In the genomic region with DNA sequence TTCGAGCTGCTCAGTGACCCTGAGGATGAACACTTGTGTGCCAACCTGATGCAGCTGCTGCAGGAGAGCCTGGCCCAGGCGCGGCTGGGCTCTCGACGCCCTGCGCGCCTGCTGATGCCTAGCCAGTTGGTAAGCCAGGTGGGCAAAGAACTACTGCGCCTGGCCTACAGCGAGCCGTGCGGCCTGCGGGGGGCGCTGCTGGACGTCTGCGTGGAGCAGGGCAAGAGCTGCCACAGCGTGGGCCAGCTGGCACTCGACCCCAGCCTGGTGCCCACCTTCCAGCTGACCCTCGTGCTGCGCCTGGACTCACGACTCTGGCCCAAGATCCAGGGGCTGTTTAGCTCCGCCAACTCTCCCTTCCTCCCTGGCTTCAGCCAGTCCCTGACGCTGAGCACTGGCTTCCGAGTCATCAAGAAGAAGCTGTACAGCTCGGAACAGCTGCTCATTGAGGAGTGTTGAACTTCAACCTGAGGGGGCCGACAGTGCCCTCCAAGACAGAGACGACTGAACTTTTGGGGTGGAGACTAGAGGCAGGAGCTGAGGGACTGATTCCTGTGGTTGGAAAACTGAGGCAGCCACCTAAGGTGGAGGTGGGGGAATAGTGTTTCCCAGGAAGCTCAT, we compare ENCODE assay signal across 1 cellular context.
TF ChIP-seq lines count a peak whose summit lies in the region.

No MANE protein-coding gene starts in this region.

TF ChIP-seq in HepG2, 621 proteins besides CTCF, POLR2A, EP300 and RAD21 (continued from another document and continues in another):
- TF ChIP-seq TAF15 (IDR thresholded peaks at IDR 0.05; ENCODE audit: low read depth, low read length, poor library complexity, severe bottlenecking): no peak
- TF ChIP-seq, protein P1, sequence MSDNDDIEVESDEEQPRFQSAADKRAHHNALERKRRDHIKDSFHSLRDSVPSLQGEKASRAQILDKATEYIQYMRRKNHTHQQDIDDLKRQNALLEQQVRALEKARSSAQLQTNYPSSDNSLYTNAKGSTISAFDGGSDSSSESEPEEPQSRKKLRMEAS (IDR thresholded peaks at IDR 0.05): peak; percentile 52; the same call in 1 of the 2 replicates
- TF ChIP-seq CC2D1A (CRISPR knock-in tag; IDR thresholded peaks at IDR 0.05): no peak
- TF ChIP-seq AKNA (CRISPR knock-in tag; IDR thresholded peaks at IDR 0.05; ENCODE audit: borderline replicate concordance): no peak
- no peak for TF ChIP-seq ZNF784 (CRISPR knock-in tag; IDR thresholded peaks at IDR 0.05; ENCODE audit: borderline replicate concordance)
- TF ChIP-seq, protein P2, sequence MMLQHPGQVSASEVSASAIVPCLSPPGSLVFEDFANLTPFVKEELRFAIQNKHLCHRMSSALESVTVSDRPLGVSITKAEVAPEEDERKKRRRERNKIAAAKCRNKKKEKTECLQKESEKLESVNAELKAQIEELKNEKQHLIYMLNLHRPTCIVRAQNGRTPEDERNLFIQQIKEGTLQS (CRISPR knock-in tag; IDR thresholded peaks at IDR 0.05): no peak
- peak; percentile 80; the same call in 1 of the 2 replicates for TF ChIP-seq ZNF552 (CRISPR knock-in tag; IDR thresholded peaks at IDR 0.05; ENCODE audit: borderline replicate concordance)
- peak; percentile 54; the same call in 1 of the 2 replicates for TF ChIP-seq CBX5 (CRISPR knock-in tag; IDR thresholded peaks at IDR 0.05; ENCODE audit: borderline replicate concordance)
- TF ChIP-seq KDM3A (CRISPR knock-in tag; IDR thresholded peaks at IDR 0.05; ENCODE audit: low read depth): peak; percentile 56; the same call in 1 of the 2 replicates
- TF ChIP-seq, protein P3, sequence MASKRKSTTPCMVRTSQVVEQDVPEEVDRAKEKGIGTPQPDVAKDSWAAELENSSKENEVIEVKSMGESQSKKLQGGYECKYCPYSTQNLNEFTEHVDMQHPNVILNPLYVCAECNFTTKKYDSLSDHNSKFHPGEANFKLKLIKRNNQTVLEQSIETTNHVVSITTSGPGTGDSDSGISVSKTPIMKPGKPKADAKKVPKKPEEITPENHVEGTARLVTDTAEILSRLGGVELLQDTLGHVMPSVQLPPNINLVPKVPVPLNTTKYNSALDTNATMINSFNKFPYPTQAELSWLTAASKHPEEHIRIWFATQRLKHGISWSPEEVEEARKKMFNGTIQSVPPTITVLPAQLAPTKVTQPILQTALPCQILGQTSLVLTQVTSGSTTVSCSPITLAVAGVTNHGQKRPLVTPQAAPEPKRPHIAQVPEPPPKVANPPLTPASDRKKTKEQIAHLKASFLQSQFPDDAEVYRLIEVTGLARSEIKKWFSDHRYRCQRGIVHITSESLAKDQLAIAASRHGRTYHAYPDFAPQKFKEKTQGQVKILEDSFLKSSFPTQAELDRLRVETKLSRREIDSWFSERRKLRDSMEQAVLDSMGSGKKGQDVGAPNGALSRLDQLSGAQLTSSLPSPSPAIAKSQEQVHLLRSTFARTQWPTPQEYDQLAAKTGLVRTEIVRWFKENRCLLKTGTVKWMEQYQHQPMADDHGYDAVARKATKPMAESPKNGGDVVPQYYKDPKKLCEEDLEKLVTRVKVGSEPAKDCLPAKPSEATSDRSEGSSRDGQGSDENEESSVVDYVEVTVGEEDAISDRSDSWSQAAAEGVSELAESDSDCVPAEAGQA (IDR thresholded peaks at IDR 0.05; ENCODE audit: low read depth): no peak
- TF ChIP-seq, protein P3 (CRISPR knock-in tag; IDR thresholded peaks at IDR 0.05; ENCODE audit: borderline replicate concordance): no peak
- TF ChIP-seq HDAC2 (CRISPR knock-in tag; IDR thresholded peaks at IDR 0.05): peak; percentile 36; the same call in 1 of the 2 replicates
- TF ChIP-seq SYNCRIP (IDR thresholded peaks at IDR 0.05; ENCODE audit: insufficient read depth, low read depth, low read length): no peak
- TF ChIP-seq NFIB (CRISPR knock-in tag; IDR thresholded peaks at IDR 0.05; ENCODE audit: borderline replicate concordance): peak; percentile 78; the same call in 1 of the 2 replicates
- 0 out of 2 replicates have a peak, but pooled peaks have one; percentile 51 for TF ChIP-seq ZNF790 (CRISPR knock-in tag; IDR thresholded peaks at IDR 0.05; ENCODE audit: borderline replicate concordance)
- TF ChIP-seq, protein P4, sequence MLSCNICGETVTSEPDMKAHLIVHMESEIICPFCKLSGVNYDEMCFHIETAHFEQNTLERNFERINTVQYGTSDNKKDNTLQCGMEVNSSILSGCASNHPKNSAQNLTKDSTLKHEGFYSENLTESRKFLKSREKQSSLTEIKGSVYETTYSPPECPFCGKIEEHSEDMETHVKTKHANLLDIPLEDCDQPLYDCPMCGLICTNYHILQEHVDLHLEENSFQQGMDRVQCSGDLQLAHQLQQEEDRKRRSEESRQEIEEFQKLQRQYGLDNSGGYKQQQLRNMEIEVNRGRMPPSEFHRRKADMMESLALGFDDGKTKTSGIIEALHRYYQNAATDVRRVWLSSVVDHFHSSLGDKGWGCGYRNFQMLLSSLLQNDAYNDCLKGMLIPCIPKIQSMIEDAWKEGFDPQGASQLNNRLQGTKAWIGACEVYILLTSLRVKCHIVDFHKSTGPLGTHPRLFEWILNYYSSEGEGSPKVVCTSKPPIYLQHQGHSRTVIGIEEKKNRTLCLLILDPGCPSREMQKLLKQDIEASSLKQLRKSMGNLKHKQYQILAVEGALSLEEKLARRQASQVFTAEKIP (CRISPR knock-in tag; IDR thresholded peaks at IDR 0.05; ENCODE audit: borderline replicate concordance): no peak
- peak; percentile 69 for TF ChIP-seq ZSCAN25 (CRISPR knock-in tag; IDR thresholded peaks at IDR 0.05)
- TF ChIP-seq PHF8 (CRISPR knock-in tag; IDR thresholded peaks at IDR 0.05): peak; percentile 40; the same call in 1 of the 2 replicates
- no peak for TF ChIP-seq NCOR1 (IDR thresholded peaks at IDR 0.05; ENCODE audit: borderline replicate concordance, low read length)
- TF ChIP-seq ZFX (CRISPR knock-in tag; IDR thresholded peaks at IDR 0.05; ENCODE audit: low read depth): peak; percentile 57
- TF ChIP-seq FOXO1 (CRISPR knock-in tag; IDR thresholded peaks at IDR 0.05): peak; percentile 32; the same call in 1 of the 2 replicates
- peak; percentile 50 for TF ChIP-seq GATAD2A (CRISPR knock-in tag; IDR thresholded peaks at IDR 0.05)
- TF ChIP-seq NR2F1 (CRISPR knock-in tag; IDR thresholded peaks at IDR 0.05): no peak
- peak; percentile 24 for TF ChIP-seq CBX1 (IDR thresholded peaks at IDR 0.05; ENCODE audit: low read depth)
- TF ChIP-seq ZNF775 (CRISPR knock-in tag; IDR thresholded peaks at IDR 0.05; ENCODE audit: borderline replicate concordance): no peak
- TF ChIP-seq HOMEZ (CRISPR knock-in tag; IDR thresholded peaks at IDR 0.05; ENCODE audit: low read depth): no peak
- TF ChIP-seq ZNF574 (CRISPR knock-in tag; IDR thresholded peaks at IDR 0.05): peak; percentile 45
- TF ChIP-seq, protein P5, sequence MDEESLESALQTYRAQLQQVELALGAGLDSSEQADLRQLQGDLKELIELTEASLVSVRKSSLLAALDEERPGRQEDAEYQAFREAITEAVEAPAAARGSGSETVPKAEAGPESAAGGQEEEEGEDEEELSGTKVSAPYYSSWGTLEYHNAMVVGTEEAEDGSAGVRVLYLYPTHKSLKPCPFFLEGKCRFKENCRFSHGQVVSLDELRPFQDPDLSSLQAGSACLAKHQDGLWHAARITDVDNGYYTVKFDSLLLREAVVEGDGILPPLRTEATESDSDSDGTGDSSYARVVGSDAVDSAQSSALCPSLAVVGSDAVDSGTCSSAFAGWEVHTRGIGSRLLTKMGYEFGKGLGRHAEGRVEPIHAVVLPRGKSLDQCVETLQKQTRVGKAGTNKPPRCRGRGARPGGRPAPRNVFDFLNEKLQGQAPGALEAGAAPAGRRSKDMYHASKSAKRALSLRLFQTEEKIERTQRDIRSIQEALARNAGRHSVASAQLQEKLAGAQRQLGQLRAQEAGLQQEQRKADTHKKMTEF (CRISPR knock-in tag; IDR thresholded peaks at IDR 0.05): no peak
- TF ChIP-seq ARNTL (CRISPR knock-in tag; IDR thresholded peaks at IDR 0.05): no peak
- peak; percentile 72; the same call in 1 of the 2 replicates for TF ChIP-seq ZNF598 (CRISPR knock-in tag; IDR thresholded peaks at IDR 0.05; ENCODE audit: borderline replicate concordance)
- 0 out of 2 replicates have a peak, but pooled peaks have one; percentile 47 for TF ChIP-seq MZF1 (CRISPR knock-in tag; IDR thresholded peaks at IDR 0.05; ENCODE audit: borderline replicate concordance)
- TF ChIP-seq PRMT3 (CRISPR knock-in tag; IDR thresholded peaks at IDR 0.05; ENCODE audit: borderline replicate concordance, low read depth): no peak
- TF ChIP-seq MED1 (CRISPR knock-in tag; IDR thresholded peaks at IDR 0.05): peak; percentile 75
- TF ChIP-seq ZFY (CRISPR knock-in tag; IDR thresholded peaks at IDR 0.05): peak; percentile 51
- peak; percentile 15 for TF ChIP-seq SAP130 (CRISPR knock-in tag; IDR thresholded peaks at IDR 0.05; ENCODE audit: low read depth)
- TF ChIP-seq TBX2 (CRISPR knock-in tag; IDR thresholded peaks at IDR 0.05; ENCODE audit: borderline replicate concordance): no peak
